In the genomic region with DNA sequence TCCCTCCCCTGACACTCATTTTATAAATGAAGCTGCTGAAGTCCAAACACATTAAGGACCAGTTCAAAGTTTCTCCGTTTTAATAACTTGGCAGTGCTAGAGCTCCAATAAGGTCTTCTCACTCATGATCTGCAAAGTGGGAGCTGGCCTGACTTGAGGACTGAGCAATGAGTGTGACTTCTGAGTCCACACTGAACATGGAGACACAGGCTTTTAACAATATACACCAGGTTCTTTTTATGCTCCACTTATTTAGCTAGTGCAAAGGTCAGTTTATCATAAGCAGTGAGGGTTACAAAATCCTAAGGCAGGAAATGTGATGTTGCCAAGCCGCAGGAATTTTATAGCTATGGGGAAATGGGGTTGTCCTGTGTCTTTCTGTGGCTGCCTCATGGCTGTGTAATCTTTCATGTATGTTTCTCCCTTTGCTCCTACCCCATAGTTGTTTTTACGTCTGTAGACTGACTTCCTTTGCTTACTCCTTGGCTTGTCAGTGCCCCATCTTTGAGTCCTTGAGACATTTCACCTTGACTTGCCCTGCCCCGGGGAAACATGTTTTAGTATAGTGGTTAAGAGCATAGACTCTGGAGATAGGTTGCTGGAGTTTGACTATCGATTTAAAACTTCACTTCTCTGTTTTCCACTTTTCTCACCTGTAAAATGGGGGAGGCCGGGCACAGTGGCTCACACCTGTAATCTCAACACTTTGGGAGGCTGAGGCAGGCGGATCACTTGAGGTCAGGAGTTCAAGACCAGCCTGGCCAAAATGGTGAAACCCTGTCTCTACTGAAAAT, we compare ENCODE assay signal across 9 cellular contexts. TPM values are rescaled to one million over a fixed set of nuclear protein-coding genes. Genes with fewer than 3 reads are reported as not detected.
A peak's percentile ranks its signal among the peaks of the same experiment; 100 is the strongest.
DNase-seq lines count a peak whose midpoint lies in the region; ATAC-seq and TF ChIP-seq lines count a peak whose summit lies in the region.
"Had no signal": no experiment of that assay in that cellular context is flagged by ENCODE, and none has a peak within 500 bp of the region (broad histone marks: within the 10 kb centered on the region; RNA-seq: fewer than 3 reads in every experiment).

No MANE protein-coding gene starts in this region.

- ATAC-seq in omental fat pad (ENCODE audit: low FRiP score) (peak; percentile 67), GM18505 (IDR thresholded peaks at IDR 0.05; ENCODE audit: unreplicated experiment) (no peak)
- ATAC-seq in activated CD4-positive, CD25-positive, alpha-beta regulatory T cell treated with anti-CD3 and anti-CD28 coated beads, Interleukin-2, amount 50 U/mL, for 24 hours: no peak

- no peaks in the 10 kb centered on the region for H3K4me1 Mint-ChIP-seq in chondrocyte (ENCODE audit: low read depth)

- H3K4me1 ChIP-seq in duodenal mucosa (ENCODE audit: control insufficient read depth in 1 of 2, insufficient read depth in 2 of 2, low read length in 2 of 2): peaks cover 27 to 35% of the 10 kb centered on the region in 2 donors

- H3K27ac ChIP-seq in duodenal mucosa (ENCODE audit: low read depth, low read length): peak overlapping the region; percentile 20

- H3K36me3 Mint-ChIP-seq in chondrocyte (ENCODE audit: low read depth): no peaks in the 10 kb centered on the region

- peak overlapping the region in 1 of 2 donors; percentile 9 for H3K4me3 ChIP-seq in duodenal mucosa (ENCODE audit: low read depth in 1 of 2, low read length in 2 of 2)

- H3K27ac Mint-ChIP-seq in chondrocyte (ENCODE audit: unreplicated experiment): no peak overlapping the region

- peak; percentile 90 for DNase-seq in Caki2 (ENCODE audit: low read depth)
- peak; percentile 12 for DNase-seq in NCI-H69 (lab: John Stamatoyannopoulos, UW)
- DNase-seq in omental fat pad (ENCODE audit: low spot score): no peak
- no peak for DNase-seq in chondrocyte (ENCODE audit: low spot score)
- DNase-seq in activated CD4-positive, CD25-positive, alpha-beta regulatory T cell treated with anti-CD3 and anti-CD28 coated beads, Interleukin-2, amount 50 U/mL, for 72 hours: no peak
- DNase-seq: NCI-H774 had no signal

- no peaks in the 10 kb centered on the region for H3K36me3 ChIP-seq in duodenal mucosa (ENCODE audit: control insufficient read depth in 1 of 2, insufficient read depth in 2 of 2, low read length in 2 of 2)

- H3K4me3 Mint-ChIP-seq in chondrocyte (ENCODE audit: unreplicated experiment): no peak overlapping the region

- H3K27me3 Mint-ChIP-seq in chondrocyte (ENCODE audit: low read depth): no peaks in the 10 kb centered on the region

- H3K9ac ChIP-seq in duodenal mucosa (ENCODE audit: low read depth in 1 of 2, low read length in 2 of 2): no peak overlapping the region

- H3K27me3 ChIP-seq in duodenal mucosa (ENCODE audit: control insufficient read depth in 1 of 2, insufficient read depth in 2 of 2, low read length in 2 of 2): no peaks in the 10 kb centered on the region

- TF ChIP-seq CTCF in omental fat pad (IDR thresholded peaks at IDR 0.05) (no peak), chondrocyte (IDR thresholded peaks at IDR 0.05) (no peak)

- no peaks in the 10 kb centered on the region for H3K9me3 Mint-ChIP-seq in chondrocyte (ENCODE audit: low read depth)

- no peak for TF ChIP-seq POLR2A in GM18505 (IDR thresholded peaks at IDR 0.05; ENCODE audit: borderline replicate concordance, extremely low read depth, insufficient read depth, insufficient read length)

- no peaks in the 10 kb centered on the region for H3K9me3 ChIP-seq in duodenal mucosa (ENCODE audit: control insufficient read depth in 1 of 2, low read length in 2 of 2)

- in situ Hi-C loops in Caki2 (cut with HindIII; ENCODE audit: low pct_unique_long_range_greater_than_20kb, low sequenced_read_pairs): no loop called here

RNA-seq across cellular contexts. Expression of gene MMD, which starts 12.2 kb away (rescaled TPM):
- total RNA-seq in Caki2 (2014; rRNA removed; shearing (Covaris generic); ENCODE audit: low replicate concordance): 23.6 and 26.3 TPM in 2 replicates
- total RNA-seq in omental fat pad (100 to 1,000 TPM in 3 of 4 donors, 10 to 100 TPM in 1; 37.8 to 176 (median 137) TPM), chondrocyte (7.6 to 9.4 TPM (median 8.2 TPM) in 3 replicates)

Comparison
In these comparisons a context has a peak if more than half of its experiments do, and no peak if none do; other contexts are left out.
1. DNase-seq: peak in Caki2 (single experiment) and NCI-H69 (single experiment); none in omental fat pad (single experiment), chondrocyte (single experiment) and activated CD4-positive, CD25-positive, alpha-beta regulatory T cell treated with anti-CD3 and anti-CD28 coated beads, Interleukin-2, amount 50 U/mL, for 72 hours (single experiment).